26 cellular contexts compared by ENCODE assay signal in genomic region chr3:94460914-94461313, GRCh38.
"Had no signal": no experiment of that assay in that cellular context is flagged by ENCODE, and none has a peak within 500 bp of the region (broad histone marks: within the 10 kb centered on the region; RNA-seq: fewer than 3 reads in every experiment).

No MANE protein-coding gene starts in this region.

- ATAC-seq: activated CD8-positive, alpha-beta T cell treated with anti-CD3 and anti-CD28 coated beads for 36 hours; activated T-cell treated with anti-CD3 and anti-CD28 coated beads, Interleukin-2, amount 50 U/mL, for 4 hours; activated T-helper 17 cell treated with anti-CD3 and anti-CD28 coated beads, Interleukin-2, amount 50 U/mL, for 72 hours; foreskin keratinocyte; naive thymus-derived CD8-positive, alpha-beta T cell; pancreas; psoas muscle; stimulated activated memory B cell treated with anti-CD40 and anti-IgM and Interleukin-4, amounts not matched to agents 10 μg/mL and 1 μg/mL and 100 μg/mL, for 72 hours; stimulated activated naive CD8-positive, alpha-beta T cell treated with anti-CD3 and anti-CD28 coated beads, Interleukin-15, amount 100 ng/mL, for 72 hours had no signal

- H3K4me3 ChIP-seq: left ventricle myocardium inferior, pancreas, psoas muscle, smooth muscle cell, tibial artery had no signal

- H3K27ac ChIP-seq: foreskin keratinocyte, left ventricle myocardium inferior, pancreas, psoas muscle, tibial artery had no signal

- DNase-seq: activated CD4-positive, alpha-beta T cell treated with anti-CD3 and anti-CD28 coated beads for 1 hour; activated CD4-positive, alpha-beta T cell treated with anti-CD3 and anti-CD28 coated beads, Interleukin-2, amount 50 U/mL, for 1 hour; activated CD8-positive, alpha-beta T cell treated with anti-CD3 and anti-CD28 coated beads for 36 hours; activated gamma-delta T cell treated with Interleukin-2 at 50 U/mL for 16 hours; activated naive CD4-positive, alpha-beta T cell treated with anti-CD3 and anti-CD28 coated beads, Interleukin-2, amount 50 U/mL, for 16 hours; activated T-cell treated with anti-CD3 and anti-CD28 coated beads, Interleukin-2, amount 50 U/mL, for 4 hours; amniotic stem cell; caudate nucleus; cortex of kidney; foreskin keratinocyte; glutamatergic neuron; left ventricle myocardium inferior; mammary epithelial cell; naive thymus-derived CD8-positive, alpha-beta T cell; nucleus accumbens; pancreas; psoas muscle; stimulated activated CD4-positive, alpha-beta T cell treated with anti-CD3 and anti-CD28 coated beads, Interleukin-1b, Interleukin-23, amount 100 ng/mL, for 48 hours; stimulated activated CD4-positive, alpha-beta T cell treated with anti-CD3 and anti-CD28 coated beads, Interleukin-4, amount 100 ng/mL, for 4 hours; stimulated activated CD8-positive, alpha-beta memory T cell treated with anti-CD3 and anti-CD28 coated beads, Interleukin-4, amount 100 ng/mL, for 48 hours; stimulated activated naive CD8-positive, alpha-beta T cell treated with anti-CD3 and anti-CD28 coated beads, Interleukin-15, amount 100 ng/mL, for 72 hours; T-helper 2 cell; tibial artery had no signal

- H3K36me3 ChIP-seq: left ventricle myocardium inferior, pancreas, tibial artery had no signal

- H3K4me2 ChIP-seq: smooth muscle cell had no signal

- H3K27me3 ChIP-seq: foreskin keratinocyte, pancreas, tibial artery had no signal

- H3K4me1 ChIP-seq: foreskin keratinocyte, left ventricle myocardium inferior, pancreas, psoas muscle, tibial artery had no signal

- H3K9me3 ChIP-seq: left ventricle myocardium inferior, pancreas, psoas muscle, tibial artery had no signal
